ENCODE assay signal across 17 cellular contexts in the genomic region with DNA sequence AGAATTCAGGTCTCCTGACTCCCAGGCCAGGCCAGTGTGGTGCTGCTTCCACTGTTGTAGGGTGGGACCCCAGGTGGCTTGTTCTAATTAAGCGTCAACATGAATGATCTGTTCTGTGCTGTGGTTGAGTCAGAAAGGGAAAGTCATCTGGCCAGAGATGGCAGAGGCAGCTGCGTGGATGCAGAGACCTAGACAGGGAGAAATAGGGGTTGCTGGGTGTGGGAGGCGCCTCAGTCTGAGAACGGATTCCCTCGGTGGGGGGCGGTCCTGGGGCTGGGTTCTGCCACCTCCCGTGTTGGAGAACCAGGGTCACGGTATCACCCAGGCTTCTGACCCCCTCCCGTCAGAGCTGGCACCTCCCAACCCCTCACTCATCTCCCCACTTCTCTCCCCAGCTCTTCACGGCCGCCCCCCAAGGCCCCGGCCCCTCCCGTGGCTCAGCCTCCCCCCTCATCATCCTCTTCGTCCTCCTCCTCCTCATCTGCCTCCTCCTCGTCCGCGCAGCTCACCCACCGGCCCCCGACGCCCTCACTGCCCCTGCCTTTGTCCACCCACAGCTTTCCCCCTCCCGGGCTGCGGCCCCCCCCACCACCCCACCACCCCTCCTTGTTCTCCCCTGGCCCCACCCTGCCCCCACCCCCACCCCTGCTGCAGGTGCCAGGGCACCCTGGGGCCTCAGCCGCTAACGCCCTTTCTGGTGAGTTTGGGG. TPM values are rescaled to one million over a fixed set of nuclear protein-coding genes. Genes with fewer than 3 reads are reported as not detected.
DNase-seq lines count a peak whose midpoint lies in the region; ATAC-seq and TF ChIP-seq lines count a peak whose summit lies in the region.
"Had no signal": no experiment of that assay in that cellular context is flagged by ENCODE, and none has a peak within 500 bp of the region (broad histone marks: within the 10 kb centered on the region; RNA-seq: fewer than 3 reads in every experiment).

No MANE protein-coding gene starts in this region.

- H3K27me3 Mint-ChIP-seq in activated naive CD8-positive, alpha-beta T cell treated with anti-CD3 and anti-CD28 coated beads, Interleukin-2, amount 50 U/mL, for 24 hours: no peaks in the 10 kb centered on the region
- H3K27me3 Mint-ChIP-seq in natural killer cell (ENCODE audit: low read depth in 2 of 2): no peaks in the 10 kb centered on the region

- H3K4me3 ChIP-seq in DND-41 (ENCODE audit: low read depth in 1 of 2, low read length in 2 of 2): no peak overlapping the region
- no peak overlapping the region for H3K4me3 ChIP-seq in HAP-1
- no peak overlapping the region for H3K4me3 ChIP-seq in SK-N-SH (ENCODE audit: low read depth in 2 of 2, low read length in 1 of 2)
- H3K4me3 ChIP-seq: SJSA1, transverse colon had no signal

- H4K20me1 ChIP-seq in DND-41 (ENCODE audit: insufficient read depth, low read length) (peaks cover 52% of the 10 kb centered on the region), SK-N-SH (ENCODE audit: insufficient read depth) (peaks cover 37% of the 10 kb centered on the region; the same call in 1 of the 2 replicates)

- no peaks in the 10 kb centered on the region for H3K9me2 ChIP-seq in SK-N-SH

- H3K9me3 ChIP-seq in DND-41 (ENCODE audit: insufficient read depth, low read length, severe bottlenecking): no peaks in the 10 kb centered on the region
- H3K9me3 ChIP-seq in HAP-1: no peaks in the 10 kb centered on the region
- H3K9me3 ChIP-seq in SK-N-SH: no peaks in the 10 kb centered on the region
- H3K9me3 ChIP-seq: SJSA1, transverse colon had no signal

- no peaks in the 10 kb centered on the region for H3K9me3 Mint-ChIP-seq in activated naive CD8-positive, alpha-beta T cell treated with anti-CD3 and anti-CD28 coated beads, Interleukin-2, amount 50 U/mL, for 24 hours
- no peaks in the 10 kb centered on the region for H3K9me3 Mint-ChIP-seq in natural killer cell

- H3K36me3 ChIP-seq in DND-41 (ENCODE audit: insufficient read depth, low read length) (peaks cover 89% of the 10 kb centered on the region), HAP-1 (replicated peaks) (peaks cover 67% of the 10 kb centered on the region), SK-N-SH (replicated peaks in 1 of 2; ENCODE audit: control insufficient read depth in 1 of 2, insufficient read depth in 2 of 2, low read length in 1 of 2) (peaks cover 54 to 75% of the 10 kb centered on the region in 2 experiments)

- ATAC-seq in DND-41 (ENCODE audit: insufficient read depth, low read depth): no peak
- ATAC-seq in activated naive CD8-positive, alpha-beta T cell treated with anti-CD3 and anti-CD28 coated beads, Interleukin-2, amount 50 U/mL, for 24 hours: no peak
- ATAC-seq in natural killer cell: no peak
- ATAC-seq: right cardiac atrium had no signal

- no peak overlapping the region for H3K27ac ChIP-seq in DND-41 (ENCODE audit: low read length)
- H3K27ac ChIP-seq in SK-N-SH (ENCODE audit: low read depth in 2 of 2, low read length in 1 of 2): no peak overlapping the region; a peak in 1 of 4 replicates
- H3K27ac ChIP-seq: 22Rv1, SJSA1, transverse colon had no signal

- H3K27ac Mint-ChIP-seq in activated naive CD8-positive, alpha-beta T cell treated with anti-CD3 and anti-CD28 coated beads, Interleukin-2, amount 50 U/mL, for 24 hours: peak overlapping the region; percentile 87
- H3K27ac Mint-ChIP-seq in natural killer cell: peak overlapping the region; percentile 45 to 94

- WGBS in SK-N-SH (ENCODE audit: low lambda C conversion rate): 89% methylated on average over 24 of the region's 24 CpGs

- TF ChIP-seq CTCF in DND-41 (IDR thresholded peaks at IDR 0.05; ENCODE audit: borderline replicate concordance, extremely low read depth, low read length, poor library complexity, severe bottlenecking) (no peak), natural killer cell (IDR thresholded peaks at IDR 0.05) (no peak), SK-N-SH (IDR thresholded peaks at IDR 0.05) (no peak)

- no peak for TF ChIP-seq RAD21 in SK-N-SH (IDR thresholded peaks at IDR 0.05; ENCODE audit: low read length)

- in situ Hi-C loops in HAP-1 (cut with MboI; ENCODE audit: low sequenced_read_pairs): no loop called here

- H3K4me3 Mint-ChIP-seq in activated naive CD8-positive, alpha-beta T cell treated with anti-CD3 and anti-CD28 coated beads, Interleukin-2, amount 50 U/mL, for 24 hours: peak overlapping the region; percentile 67
- H3K4me3 Mint-ChIP-seq in natural killer cell: no peak overlapping the region

- H3K79me2 ChIP-seq in DND-41 (ENCODE audit: insufficient read depth, low read length) (peaks cover 50% of the 10 kb centered on the region), SK-N-SH (ENCODE audit: insufficient read depth) (peaks cover 49% of the 10 kb centered on the region)

- CTCF ChIA-PET in SK-N-SH (lab: Yijun Ruan, JAX): interaction anchor here (1.1 to 1.9 kb wide), 3 partner anchors 12 to 30 kb away, joined by 3 to 11 read pairs (median 5); no protein-coding TSS in a partner anchor

- H3F3A ChIP-seq in SK-N-SH (replicated peaks; ENCODE audit: insufficient read depth): no peaks in the 10 kb centered on the region

- no peak for TF ChIP-seq EP300 in SK-N-SH (IDR thresholded peaks at IDR 0.05; ENCODE audit: borderline replicate concordance in 1 of 2, low read depth in 1 of 2, low read length in 1 of 2)

- H3K4me1 ChIP-seq in DND-41 (ENCODE audit: insufficient read depth, low read length) (peaks cover 40% of the 10 kb centered on the region), HAP-1 (peaks cover 8% of the 10 kb centered on the region), SK-N-SH (ENCODE audit: control insufficient read depth in 1 of 2, insufficient read depth in 2 of 2, low read depth in 1 of 2, low read length in 1 of 2) (peaks cover 9 to 17% of the 10 kb centered on the region in 2 experiments; a peak in 2 of 4 replicates)

- H3K9ac ChIP-seq in DND-41 (ENCODE audit: low read depth, low read length) (0 out of 2 replicates have a peak overlapping the region, but pooled peaks have one; percentile 0), SK-N-SH (no peak overlapping the region)

- peaks cover 51% of the 10 kb centered on the region for H3K36me3 Mint-ChIP-seq in activated naive CD8-positive, alpha-beta T cell treated with anti-CD3 and anti-CD28 coated beads, Interleukin-2, amount 50 U/mL, for 24 hours (ENCODE audit: low read depth)
- peaks cover 10% of the 10 kb centered on the region for H3K36me3 Mint-ChIP-seq in natural killer cell

- peak; percentile 0 for DNase-seq in NCI-H1694 treated with DMSO at 0.1 percent for 48 hours (lab: John Stamatoyannopoulos, UW)
- no peak for DNase-seq in NCI-H1694 (lab: John Stamatoyannopoulos, UW)
- no peak for DNase-seq in DND-41
- no peak for DNase-seq in activated naive CD8-positive, alpha-beta T cell treated with anti-CD3 and anti-CD28 coated beads, Interleukin-2, amount 50 U/mL, for 24 hours
- no peak for DNase-seq in natural killer cell
- no peak for DNase-seq in HUDEP-2 (lab: John Stamatoyannopoulos, UW; ENCODE audit: unreplicated experiment in 76 of 76)
- no peak for DNase-seq in HAP-1 (ENCODE audit: low spot score in 2 of 2)
- DNase-seq in SK-N-SH: no peak
- DNase-seq: activated CD4-positive, alpha-beta T cell treated with anti-CD3 and anti-CD28 coated beads, Interleukin-2, amount 50 U/mL, for 48 hours; glutamatergic neuron; NCI-H510A treated with DMSO at 0.1 percent for 48 hours; OCI-M1; right cardiac atrium; stimulated activated CD4-positive, alpha-beta T cell treated with anti-CD3 and anti-CD28 coated beads, Interleukin-2, amount 100 ng/mL, for 24 hours; transverse colon had no signal

- intact Hi-C loops in natural killer cell (cut with micrococcal nuclease): no loop called here

- H3K4me2 ChIP-seq in DND-41 (ENCODE audit: insufficient read depth, low read length) (peak overlapping the region; percentile 31), SK-N-SH (no peak overlapping the region; the same call in 1 of the 2 replicates)

- POLR2A ChIA-PET in SK-N-SH (lab: Yijun Ruan, JAX): no interaction called here

- H3K27me3 ChIP-seq in DND-41 (ENCODE audit: insufficient read depth, low read length, poor library complexity) (no peaks in the 10 kb centered on the region), HAP-1 (ENCODE audit: low read depth) (no peaks in the 10 kb centered on the region), SK-N-SH (ENCODE audit: insufficient read depth) (no peaks in the 10 kb centered on the region)
- H3K27me3 ChIP-seq: SJSA1, transverse colon had no signal

- peaks cover 37% of the 10 kb centered on the region for H3K4me1 Mint-ChIP-seq in activated naive CD8-positive, alpha-beta T cell treated with anti-CD3 and anti-CD28 coated beads, Interleukin-2, amount 50 U/mL, for 24 hours
- H3K4me1 Mint-ChIP-seq in natural killer cell: peaks cover 40 to 47% of the 10 kb centered on the region in 2 donors

- no peak overlapping the region for H2AFZ ChIP-seq in DND-41 (ENCODE audit: low read depth, low read length)
- H2AFZ ChIP-seq in SK-N-SH (ENCODE audit: low read depth): no peak overlapping the region

RNA-seq across cellular contexts. Expression of a gene that starts 5.7 kb away (rescaled TPM):
- total RNA-seq in natural killer cell: 100 to 1,000 TPM; 158 to 182 (median 172) TPM
- 9.6 and 11.5 TPM in 2 replicates for polyA plus RNA-seq in SK-N-SH (2012; rRNA removed)
- 4.8 and 8.5 TPM in 2 replicates for polyA plus RNA-seq in SK-N-SH (2012; cell fraction: cytosol; rRNA removed)
- polyA plus RNA-seq in SK-N-SH (2012; cell fraction: nucleus; rRNA removed): 47.6 and 50.6 TPM in 2 replicates

RNA-seq across cellular contexts. Expression of a gene that starts 13.2 kb away (rescaled TPM):
- total RNA-seq in natural killer cell: 100 to 1,000 TPM in 2 of 3 donors, 10 to 100 TPM in 1; 81.0 to 110 (median 101) TPM
- polyA plus RNA-seq in SK-N-SH (2012; rRNA removed): 7.5 and 13.5 TPM in 2 replicates
- 4.5 and 6.4 TPM in 2 replicates for polyA plus RNA-seq in SK-N-SH (2012; cell fraction: cytosol; rRNA removed)
- polyA plus RNA-seq in SK-N-SH (2012; cell fraction: nucleus; rRNA removed): 47.6 and 99.3 TPM in 2 replicates

RNA-seq across cellular contexts. Expression of a gene that starts 35.0 kb away (rescaled TPM):
- total RNA-seq in natural killer cell: 10 to 100 TPM; 78.8 to 99.0 (median 89.3) TPM
- polyA plus RNA-seq in SK-N-SH (2012; rRNA removed): 3.7 and 5.6 TPM in 2 replicates
- 2.1 and 4.3 TPM in 2 replicates for polyA plus RNA-seq in SK-N-SH (2012; cell fraction: cytosol; rRNA removed)
- polyA plus RNA-seq in SK-N-SH (2012; cell fraction: nucleus; rRNA removed): 8.1 and 12.8 TPM in 2 replicates

RNA-seq across cellular contexts. Expression of a gene that starts 53.8 kb away (rescaled TPM):
- 1 to 10 TPM; 8.8 to 9.3 (median 9.1) TPM for total RNA-seq in natural killer cell
- polyA plus RNA-seq in SK-N-SH (2012; rRNA removed): 2.9 and 3.4 TPM in 2 replicates
- polyA plus RNA-seq in SK-N-SH (2012; cell fraction: cytosol; rRNA removed): 2.5 and 3.1 TPM in 2 replicates
- polyA plus RNA-seq in SK-N-SH (2012; cell fraction: nucleus; rRNA removed): 3.4 and 4.1 TPM in 2 replicates
